19 cellular contexts compared by ENCODE assay signal in the genomic region with DNA sequence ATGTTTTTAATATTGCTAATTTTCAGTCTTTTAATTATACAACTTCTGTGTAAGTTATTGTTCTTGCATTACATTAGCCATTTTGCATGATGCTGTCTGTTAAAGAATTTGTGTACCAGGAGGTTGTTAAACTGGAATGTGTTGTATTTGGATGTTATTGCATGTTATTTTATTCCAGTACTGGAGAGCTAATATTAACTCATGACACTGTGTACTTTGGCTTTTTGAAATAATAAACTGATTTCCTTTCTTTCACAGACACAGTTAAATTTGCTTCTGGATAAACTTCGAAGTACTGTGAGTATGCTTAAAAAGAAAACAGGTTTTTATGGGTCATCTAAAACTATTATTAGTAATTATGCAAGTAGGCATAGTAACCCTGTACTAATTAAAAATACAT.
DNase-seq lines count a peak whose midpoint lies in the region; ATAC-seq, FAIRE-seq and TF ChIP-seq lines count a peak whose summit lies in the region.
"Had no signal": no experiment of that assay in that cellular context is flagged by ENCODE, and none has a peak within 500 bp of the region (broad histone marks: within the 10 kb centered on the region; RNA-seq: fewer than 3 reads in every experiment).

No MANE protein-coding gene starts in this region.

- no peak overlapping the region for H2AFZ ChIP-seq in mammary epithelial cell (ENCODE audit: low read depth, low read length)
- H2AFZ ChIP-seq: GM23338 had no signal

- peaks cover 15% of the 10 kb centered on the region for H3K36me3 Mint-ChIP-seq in chondrocyte (ENCODE audit: low read depth)

- in situ Hi-C loops in mammary epithelial cell (cut with MboI; ENCODE audit: low sequenced_read_pairs in 2 of 2), result no loop called here

- intact Hi-C loops in tibial artery (cut with DNase I; ENCODE audit: low total_unique reads) (no loop called here), mammary epithelial cell (cut with micrococcal nuclease) (no loop called here)

- ATAC-seq in GM18873 (IDR thresholded peaks at IDR 0.05; ENCODE audit: low FRiP score, unreplicated experiment), result no peak
- ATAC-seq: GM23338 had no signal

- H3K4me2 ChIP-seq in mammary epithelial cell (ENCODE audit: insufficient read depth, low read depth, low read length), result no peak overlapping the region
- H3K4me2 ChIP-seq: BLaER1 treated with 17β-estradiol and CSF1 and Interleukin-3, amounts not matched to agents 10 nM and 100 nM; GM23338 had no signal

- peak overlapping the region; percentile 72 for H3K27ac Mint-ChIP-seq in chondrocyte (ENCODE audit: unreplicated experiment)
- H3K27ac Mint-ChIP-seq: CD4-positive, alpha-beta T cell; GM23338 had no signal

- no peaks in the 10 kb centered on the region for H3K9me3 Mint-ChIP-seq in chondrocyte (ENCODE audit: low read depth)
- H3K9me3 Mint-ChIP-seq: CD4-positive, alpha-beta T cell; GM23338 had no signal

- no peak for DNase-seq in GM18507 (ENCODE audit: extremely low spot score, insufficient read length, low read depth)
- DNase-seq in chondrocyte (ENCODE audit: low spot score), result no peak
- peak; percentile 7 for DNase-seq in hepatic stellate cell (ENCODE audit: low spot score)
- DNase-seq in tibial artery, result no peak
- DNase-seq in SKM-1 (lab: John Stamatoyannopoulos, UW; ENCODE audit: unreplicated experiment), result no peak
- DNase-seq in OCI-M2 (lab: John Stamatoyannopoulos, UW; ENCODE audit: unreplicated experiment), result no peak
- DNase-seq in mammary epithelial cell, result no peak
- DNase-seq: ACHN; Calu3; CD4-positive, alpha-beta T cell; DMS 273 treated with DMSO at 0.1 percent for 48 hours; DMS79; EL; GDM1; H7 had no signal

- dilution Hi-C loops in mammary epithelial cell (cut with HindIII; ENCODE audit: low sequenced_read_pairs), result no loop called here

- H3K4me1 ChIP-seq in tibial artery, result peaks cover 0 to 29% (median 0%) of the 10 kb centered on the region in 4 donors
- no peaks in the 10 kb centered on the region for H3K4me1 ChIP-seq in mammary epithelial cell (ENCODE audit: insufficient read depth, low read length)
- H3K4me1 ChIP-seq: BLaER1 treated with 17β-estradiol and CSF1 and Interleukin-3, amounts not matched to agents 10 nM and 100 nM had no signal

- H3K4me3 Mint-ChIP-seq in chondrocyte (ENCODE audit: unreplicated experiment), result no peak overlapping the region
- H3K4me3 Mint-ChIP-seq: CD4-positive, alpha-beta T cell; GM23338 had no signal

- peak; percentile 53 for FAIRE-seq in GM18507 (lab: Jason Lieb, UNC)
- FAIRE-seq: GM12892 had no signal

- no peak overlapping the region for H3K4me3 ChIP-seq in tibial artery
- H3K4me3 ChIP-seq in mammary epithelial cell (replicated peaks in 1 of 3; ENCODE audit: insufficient read depth in 1 of 3, low read depth in 2 of 3, low read length in 3 of 3), result no peak overlapping the region
- H3K4me3 ChIP-seq: BLaER1 treated with 17β-estradiol and CSF1 and Interleukin-3, amounts not matched to agents 10 nM and 100 nM; GM23338 had no signal

- no peaks in the 10 kb centered on the region for H3K9me3 ChIP-seq in tibial artery
- H3K9me3 ChIP-seq in mammary epithelial cell (replicated peaks; ENCODE audit: insufficient read depth, low read length), result no peaks in the 10 kb centered on the region
- H3K9me3 ChIP-seq: BLaER1 treated with 17β-estradiol and CSF1 and Interleukin-3, amounts not matched to agents 10 nM and 100 nM had no signal

- TF ChIP-seq CTCF in chondrocyte (IDR thresholded peaks at IDR 0.05) (no peak), tibial artery (IDR thresholded peaks at IDR 0.05) (no peak), mammary epithelial cell (conservative IDR thresholded peaks at IDR 0.05 in 1 of 2, IDR thresholded peaks at IDR 0.05 in 1 of 2; ENCODE audit: extremely low read depth in 1 of 2, insufficient read depth in 1 of 2, low read depth in 1 of 2, low read length in 2 of 2) (no peak)

- no peaks in the 10 kb centered on the region for H3K27me3 Mint-ChIP-seq in chondrocyte (ENCODE audit: low read depth)

- no peaks in the 10 kb centered on the region for H3K79me2 ChIP-seq in mammary epithelial cell (ENCODE audit: insufficient read depth, low read length)

- H3K9ac ChIP-seq in mammary epithelial cell (ENCODE audit: insufficient read depth, low read length), result no peak overlapping the region
- H3K9ac ChIP-seq: BLaER1 treated with 17β-estradiol and CSF1 and Interleukin-3, amounts not matched to agents 10 nM and 100 nM had no signal

- no TSS peak for BruUV-seq in mammary epithelial cell (replicated peaks; lab: Mats Ljungman, UMichigan)

- peaks cover 19% of the 10 kb centered on the region for H3K4me1 Mint-ChIP-seq in chondrocyte (ENCODE audit: low read depth)

- 100% methylated on average over 1 of the region's 1 CpG for WGBS in mammary epithelial cell (ENCODE audit: low coverage, missing lambda C conversion rate)

- H3K27ac ChIP-seq in tibial artery, result peak overlapping the region; percentile 3 to 27
- no peak overlapping the region for H3K27ac ChIP-seq in mammary epithelial cell (ENCODE audit: insufficient read depth, low read depth, low read length)
- H3K27ac ChIP-seq: BLaER1 treated with 17β-estradiol and CSF1 and Interleukin-3, amounts not matched to agents 10 nM and 100 nM had no signal

- CTCF ChIA-PET in mammary epithelial cell (lab: Charles Lee; ENCODE audit: low non-redundant PET), result no interaction called here

- H3K27me3 ChIP-seq in tibial artery (no peaks in the 10 kb centered on the region), mammary epithelial cell (ENCODE audit: insufficient read depth, low read length) (no peaks in the 10 kb centered on the region)
- H3K27me3 ChIP-seq: BLaER1 treated with 17β-estradiol and CSF1 and Interleukin-3, amounts not matched to agents 10 nM and 100 nM had no signal

- H4K20me1 ChIP-seq in mammary epithelial cell (ENCODE audit: insufficient read depth, low read length), result no peaks in the 10 kb centered on the region
- H4K20me1 ChIP-seq: BLaER1 treated with 17β-estradiol and CSF1 and Interleukin-3, amounts not matched to agents 10 nM and 100 nM had no signal

- H3K36me3 ChIP-seq in tibial artery, result peaks cover 9 to 32% (median 20%) of the 10 kb centered on the region in 3 donors
- peaks cover 18% of the 10 kb centered on the region for H3K36me3 ChIP-seq in mammary epithelial cell (ENCODE audit: insufficient read depth, low read length)
- H3K36me3 ChIP-seq: BLaER1 treated with 17β-estradiol and CSF1 and Interleukin-3, amounts not matched to agents 10 nM and 100 nM had no signal
